In genomic region chr16:47113130-47113529, GRCh38 we compare ENCODE assay signal across 29 cellular contexts.
"Had no signal": no experiment of that assay in that cellular context is flagged by ENCODE, and none has a peak within 500 bp of the region (broad histone marks: within the 10 kb centered on the region; RNA-seq: fewer than 3 reads in every experiment).

No MANE protein-coding gene starts in this region.

- H3K27ac ChIP-seq: left lung, neural progenitor cell, neutrophil, parathyroid adenoma, psoas muscle, right atrium auricular region, right lobe of liver, stomach, testis, thyroid gland, transverse colon, upper lobe of left lung, vagina had no signal

- ATAC-seq: left colon, left lung, natural killer cell, psoas muscle, right lobe of liver had no signal

- H3K4me3 ChIP-seq: left lung, lung, neural progenitor cell, psoas muscle, right atrium auricular region, right lobe of liver, smooth muscle cell, stomach, testis, thyroid gland, transverse colon, upper lobe of left lung, vagina had no signal

- H3K36me3 ChIP-seq: left lung, neutrophil, right atrium auricular region, right lobe of liver, stomach, thyroid gland, transverse colon, upper lobe of left lung, vagina had no signal

- H3K4me1 Mint-ChIP-seq: immature natural killer cell; mesothelial cell of epicardium; naive B cell; natural killer cell; nephron progenitor cell; neural progenitor cell; stimulated activated naive B cell treated with anti-CD40 and anti-IgM and Interleukin-4, amounts not matched to agents 10 μg/mL and 1 μg/mL and 100 μg/mL, for 72 hours had no signal

- H3K27me3 Mint-ChIP-seq: naive B cell; stimulated activated naive B cell treated with anti-CD40 and anti-IgM and Interleukin-4, amounts not matched to agents 10 μg/mL and 1 μg/mL and 100 μg/mL, for 72 hours had no signal

- DNase-seq: hypothalamus; immature natural killer cell; kidney; left colon; left lung; mesendoderm; naive B cell; natural killer cell; nephron progenitor cell; occipital lobe; psoas muscle; right lobe of liver; stimulated activated CD4-positive, alpha-beta T cell treated with anti-CD3 and anti-CD28 coated beads, Interleukin-4, amount 100 ng/mL, for 4 hours; stimulated activated CD8-positive, alpha-beta memory T cell treated with anti-CD3 and anti-CD28 coated beads, Interleukin-4, amount 100 ng/mL, for 48 hours; stimulated activated naive B cell treated with anti-CD40 and anti-IgM and Interleukin-4, amounts not matched to agents 10 μg/mL and 1 μg/mL and 100 μg/mL, for 72 hours; stimulated activated naive CD8-positive, alpha-beta T cell treated with anti-CD3 and anti-CD28 coated beads, Interleukin-15, Interleukin-2, amounts not matched to agents 100 U/mL and 50 U/mL, for 24 hours; stomach; testis; thyroid gland; transverse colon; upper lobe of left lung had no signal

- H3K36me3 Mint-ChIP-seq: immature natural killer cell, natural killer cell had no signal

- H3K27ac Mint-ChIP-seq: immature natural killer cell; mesothelial cell of epicardium; naive B cell; natural killer cell; nephron progenitor cell; neural progenitor cell; stimulated activated naive B cell treated with anti-CD40 and anti-IgM and Interleukin-4, amounts not matched to agents 10 μg/mL and 1 μg/mL and 100 μg/mL, for 72 hours had no signal

- H3K9me3 Mint-ChIP-seq: immature natural killer cell; mesothelial cell of epicardium; naive B cell; natural killer cell; nephron progenitor cell; neural progenitor cell; stimulated activated naive B cell treated with anti-CD40 and anti-IgM and Interleukin-4, amounts not matched to agents 10 μg/mL and 1 μg/mL and 100 μg/mL, for 72 hours had no signal

- H3K9me3 ChIP-seq: left lung, neutrophil, psoas muscle, right atrium auricular region, right lobe of liver, stomach, testis, thyroid gland, transverse colon, upper lobe of left lung, vagina had no signal

- H3K4me3 Mint-ChIP-seq: immature natural killer cell; mesothelial cell of epicardium; natural killer cell; nephron progenitor cell; neural progenitor cell; stimulated activated naive B cell treated with anti-CD40 and anti-IgM and Interleukin-4, amounts not matched to agents 10 μg/mL and 1 μg/mL and 100 μg/mL, for 72 hours had no signal
